In genomic region chr5:112921031-112921832, GRCh38 we compare ENCODE assay signal across 8 cellular contexts. TPM values are rescaled to one million over a fixed set of nuclear protein-coding genes. Genes with fewer than 3 reads are reported as not detected.
DNase-seq lines count a peak whose midpoint lies in the region; ATAC-seq and TF ChIP-seq lines count a peak whose summit lies in the region.

No MANE protein-coding gene starts in this region.

- H3K36me3 Mint-ChIP-seq in activated naive CD8-positive, alpha-beta T cell treated with anti-CD3 and anti-CD28 coated beads, Interleukin-2, amount 50 U/mL, for 24 hours (ENCODE audit: low read depth): peaks cover 26% of the 10 kb centered on the region

- ATAC-seq in GM21737 (IDR thresholded peaks at IDR 0.05; ENCODE audit: unreplicated experiment): peak; percentile 32
- peak; percentile 63 for ATAC-seq in activated naive CD8-positive, alpha-beta T cell treated with anti-CD3 and anti-CD28 coated beads, Interleukin-2, amount 50 U/mL, for 24 hours

- H3K4me1 ChIP-seq in cardiac muscle cell (ENCODE audit: low read depth) (peaks cover 19% of the 10 kb centered on the region), ovary (ENCODE audit: insufficient read depth) (peaks cover 5% of the 10 kb centered on the region), urinary bladder (ENCODE audit: insufficient read depth) (no peaks in the 10 kb centered on the region)

- no peaks in the 10 kb centered on the region for H3K9me3 Mint-ChIP-seq in activated naive CD8-positive, alpha-beta T cell treated with anti-CD3 and anti-CD28 coated beads, Interleukin-2, amount 50 U/mL, for 24 hours

- WGBS in ovary, 3 donors: 0 to 1% (median 1%) methylated on average over 35 to 67 of the region's 68 CpGs
- WGBS in urinary bladder: under 1% methylated on average over 68 of the region's 68 CpGs

- peak; percentile 77 for DNase-seq in EH (ENCODE audit: low read depth)
- DNase-seq in SK-N-DZ (ENCODE audit: low spot score): peak; percentile 68
- peak; percentile 69 for DNase-seq in activated naive CD8-positive, alpha-beta T cell treated with anti-CD3 and anti-CD28 coated beads, Interleukin-2, amount 50 U/mL, for 24 hours
- DNase-seq in cardiac muscle cell (ENCODE audit: low read depth in 1 of 2, low spot score in 1 of 2): peak; percentile 78 to 81
- peak; percentile 75 to 86 (median 81) for DNase-seq in ovary

- TF ChIP-seq CTCF in cardiac muscle cell (IDR thresholded peaks at IDR 0.05; ENCODE audit: low read depth, low read length) (no peak), ovary (IDR thresholded peaks at IDR 0.05) (no peak)

- intact Hi-C loops in ovary (cut with DNase I): loop anchor here in 1 of 4 donors (10.0 kb wide), 1 partner anchor 366 kb away; no protein-coding TSS in a partner anchor

- H3K4me3 Mint-ChIP-seq in activated naive CD8-positive, alpha-beta T cell treated with anti-CD3 and anti-CD28 coated beads, Interleukin-2, amount 50 U/mL, for 24 hours: peak overlapping the region; percentile 97

- H3K27ac ChIP-seq in cardiac muscle cell (peak overlapping the region; percentile 87), ovary (peak overlapping the region; percentile 96 to 98), urinary bladder (ENCODE audit: low read depth) (peak overlapping the region; percentile 92)

- peaks cover 2% of the 10 kb centered on the region for H3K27me3 ChIP-seq in cardiac muscle cell
- H3K27me3 ChIP-seq in ovary: no peaks in the 10 kb centered on the region

- H3K9me3 ChIP-seq in cardiac muscle cell (ENCODE audit: low read depth): no peaks in the 10 kb centered on the region
- H3K9me3 ChIP-seq in ovary: no peaks in the 10 kb centered on the region

- H3K36me3 ChIP-seq in cardiac muscle cell (no peaks in the 10 kb centered on the region), ovary (no peaks in the 10 kb centered on the region), urinary bladder (ENCODE audit: insufficient read depth) (no peaks in the 10 kb centered on the region)

- H3K4me3 ChIP-seq in cardiac muscle cell (peak overlapping the region; percentile 85), ovary (peak overlapping the region; percentile 97), urinary bladder (ENCODE audit: low read depth, low read length) (peak overlapping the region; percentile 67)

- peaks cover 65% of the 10 kb centered on the region for H3K4me1 Mint-ChIP-seq in activated naive CD8-positive, alpha-beta T cell treated with anti-CD3 and anti-CD28 coated beads, Interleukin-2, amount 50 U/mL, for 24 hours

- H3K27ac Mint-ChIP-seq in activated naive CD8-positive, alpha-beta T cell treated with anti-CD3 and anti-CD28 coated beads, Interleukin-2, amount 50 U/mL, for 24 hours: peak overlapping the region; percentile 78

- TF ChIP-seq POLR2A in ovary (IDR thresholded peaks at IDR 0.05): no peak

- no peaks in the 10 kb centered on the region for H3K27me3 Mint-ChIP-seq in activated naive CD8-positive, alpha-beta T cell treated with anti-CD3 and anti-CD28 coated beads, Interleukin-2, amount 50 U/mL, for 24 hours

- TF ChIP-seq RAD21 in Ishikawa (IDR thresholded peaks at IDR 0.05; ENCODE audit: low read depth): no peak

- no peak for TF ChIP-seq EP300 in Ishikawa (IDR thresholded peaks at IDR 0.05; ENCODE audit: borderline replicate concordance)
- no peak for TF ChIP-seq EP300 in ovary (IDR thresholded peaks at IDR 0.05)

TF ChIP-seq in Ishikawa, 13 proteins besides CTCF, POLR2A, EP300 and RAD21:
- TF ChIP-seq MAX (IDR thresholded peaks at IDR 0.05) (peak; percentile 44; the same call in 1 of the 2 replicates), YY1 (IDR thresholded peaks at IDR 0.05; ENCODE audit: low read depth) (peak; percentile 59; the same call in 1 of the 2 replicates), TAF1 (IDR thresholded peaks at IDR 0.05; ENCODE audit: low read depth) (0 out of 2 replicates have a peak, but pooled peaks have one; percentile 46), NFIC (IDR thresholded peaks at IDR 0.05) (peak; percentile 41; the same call in 1 of the 2 replicates), TCF12 (IDR thresholded peaks at IDR 0.05; ENCODE audit: low read depth) (no peak), TEAD4 (IDR thresholded peaks at IDR 0.05) (0 out of 2 replicates have a peak, but pooled peaks have one; percentile 7), CEBPB (IDR thresholded peaks at IDR 0.05) (no peak)

RNA-seq across cellular contexts. Expression of gene REEP5, which starts 0.8 kb away (rescaled TPM):
- polyA plus RNA-seq in SK-N-DZ (2014; cell fraction: cytosol; rRNA removed): 14.9 and 16.0 TPM in 2 replicates
- polyA plus RNA-seq in SK-N-DZ (2014; cell fraction: nucleus; rRNA removed): 5.5 and 7.8 TPM in 2 replicates
- total RNA-seq in cardiac muscle cell: 27.0 and 30.4 TPM in 2 replicates
- polyA plus RNA-seq in cardiac muscle cell: 138 TPM in 2 replicates
- total RNA-seq in ovary: 10 to 100 TPM; 55.1 to 73.8 (median 67.6) TPM
- polyA plus RNA-seq in ovary: 10 to 100 TPM; 50.2 to 90.4 TPM
- 44.5 TPM for total RNA-seq in urinary bladder
- 66.0 TPM for polyA plus RNA-seq in urinary bladder

RNA-seq across cellular contexts. Expression of gene DCP2, which starts 55.4 kb away (rescaled TPM):
- 40.4 and 47.0 TPM in 2 replicates for polyA plus RNA-seq in SK-N-DZ (2014; cell fraction: cytosol; rRNA removed)
- 30.7 and 33.4 TPM in 2 replicates for polyA plus RNA-seq in SK-N-DZ (2014; cell fraction: nucleus; rRNA removed)
- total RNA-seq in cardiac muscle cell: 20.7 and 23.9 TPM in 2 replicates
- 17.6 and 19.9 TPM in 2 replicates for polyA plus RNA-seq in cardiac muscle cell
- 10 to 100 TPM; 16.4 to 58.7 (median 41.7) TPM for total RNA-seq in ovary
- polyA plus RNA-seq in ovary: 10 to 100 TPM; 12.4 to 13.7 TPM
- 102 TPM for total RNA-seq in urinary bladder
- polyA plus RNA-seq in urinary bladder: 6.1 TPM

Comparison
In these comparisons a context has a peak if more than half of its experiments do, and no peak if none do; other contexts are left out.
1. Peak in every context shown above with its lines: DNase-seq, ATAC-seq, H3K4me3 ChIP-seq and H3K27ac ChIP-seq.